20 cellular contexts compared by ENCODE assay signal in genomic region chr5:2832394-2832793, GRCh38.
DNase-seq lines count a peak whose midpoint lies in the region; ATAC-seq and TF ChIP-seq lines count a peak whose summit lies in the region.
"Had no signal": no experiment of that assay in that cellular context is flagged by ENCODE, and none has a peak within 500 bp of the region (broad histone marks: within the 10 kb centered on the region; RNA-seq: fewer than 3 reads in every experiment).

No MANE protein-coding gene starts in this region.

- H3K23ac ChIP-seq in neuronal stem cell (ENCODE audit: low read depth, low read length, poor library complexity) = no peak overlapping the region

- H3K4me3 Mint-ChIP-seq in GM23338 = no peak overlapping the region
- no peak overlapping the region for H3K4me3 Mint-ChIP-seq in endodermal cell
- no peak overlapping the region for H3K4me3 Mint-ChIP-seq in stimulated activated effector memory CD8-positive, alpha-beta T cell treated with anti-CD3 and anti-CD28 coated beads, Interleukin-12 subunit alpha, Interleukin-12 subunit beta, amount 100 ng/mL, for 72 hours
- H3K4me3 Mint-ChIP-seq: B cell; CD4-positive, CD25-positive, alpha-beta regulatory T cell; CD8-positive, alpha-beta T cell had no signal

- H3K36me3 Mint-ChIP-seq in GM23338 (ENCODE audit: low read depth) (no peaks in the 10 kb centered on the region), endodermal cell (ENCODE audit: low read depth) (no peaks in the 10 kb centered on the region)
- H3K36me3 Mint-ChIP-seq in stimulated activated effector memory CD8-positive, alpha-beta T cell treated with anti-CD3 and anti-CD28 coated beads, Interleukin-12 subunit alpha, Interleukin-12 subunit beta, amount 100 ng/mL, for 72 hours = no peaks in the 10 kb centered on the region
- H3K36me3 Mint-ChIP-seq: CD4-positive, CD25-positive, alpha-beta regulatory T cell; CD8-positive, alpha-beta T cell had no signal

- no peak overlapping the region for H2AK5ac ChIP-seq in neuronal stem cell (ENCODE audit: low read depth, low read length)

- H3K18ac ChIP-seq in neuronal stem cell (ENCODE audit: low read length) = no peak overlapping the region

- DNase-seq in GM23338 (ENCODE audit: low spot score) (peak; percentile 11), endodermal cell (peak; percentile 60), iPS-NIHi7 (ENCODE audit: extremely low spot score) (peak; percentile 27), neuronal stem cell (ENCODE audit: low spot score) (no peak), KG1 (lab: John Stamatoyannopoulos, UW) (no peak)
- no peak for DNase-seq in stimulated activated effector memory CD8-positive, alpha-beta T cell treated with anti-CD3 and anti-CD28 coated beads, Interleukin-12 subunit alpha, Interleukin-12 subunit beta, amount 100 ng/mL, for 72 hours (ENCODE audit: low spot score in 2 of 2)
- DNase-seq: Caco-2; CD4-positive, CD25-positive, alpha-beta regulatory T cell; CD8-positive, alpha-beta T cell; DMS153; DND-41; GDM1; GOT3; HCEC 1CT had no signal

- H3K4me1 Mint-ChIP-seq in GM23338 (peaks cover 7% of the 10 kb centered on the region; the same call in 2 of the 3 replicates), endodermal cell (no peaks in the 10 kb centered on the region)
- no peaks in the 10 kb centered on the region for H3K4me1 Mint-ChIP-seq in stimulated activated effector memory CD8-positive, alpha-beta T cell treated with anti-CD3 and anti-CD28 coated beads, Interleukin-12 subunit alpha, Interleukin-12 subunit beta, amount 100 ng/mL, for 72 hours
- H3K4me1 Mint-ChIP-seq: B cell; CD4-positive, CD25-positive, alpha-beta regulatory T cell had no signal

- no peak overlapping the region for H2BK5ac ChIP-seq in neuronal stem cell (ENCODE audit: low read length)

- no peaks in the 10 kb centered on the region for H4K20me1 ChIP-seq in GM23338 (replicated peaks; ENCODE audit: insufficient read depth)
- H4K20me1 ChIP-seq: BLaER1 had no signal

- H3K4ac ChIP-seq in neuronal stem cell (ENCODE audit: low read length) = no peak overlapping the region

- H3K4me1 ChIP-seq in GM23338 (ENCODE audit: insufficient read depth) (no peaks in the 10 kb centered on the region), endodermal cell (ENCODE audit: control insufficient read depth, insufficient read depth, low read length) (no peaks in the 10 kb centered on the region), neuronal stem cell (ENCODE audit: control insufficient read depth in 2 of 2, insufficient read depth in 1 of 2, low read depth in 1 of 2, low read length in 2 of 2) (peaks cover 0 to 2% of the 10 kb centered on the region in 2 donors)

- H3K27me3 ChIP-seq in GM23338 (ENCODE audit: insufficient read depth) (no peaks in the 10 kb centered on the region), endodermal cell (ENCODE audit: control insufficient read depth, insufficient read depth, low read length, poor library complexity, severe bottlenecking) (no peaks in the 10 kb centered on the region), neuronal stem cell (ENCODE audit: control insufficient read depth in 3 of 3, insufficient read depth in 3 of 3, low read depth in 1 of 3, low read length in 3 of 3) (peaks cover 0 to 3% (median 0%) of the 10 kb centered on the region in 3 experiments)
- H3K27me3 ChIP-seq: BLaER1 had no signal

- no peak for TF ChIP-seq CTCF in GM23338 (conservative IDR thresholded peaks at IDR 0.05; ENCODE audit: low read depth in 2 of 2)
- no peak for TF ChIP-seq CTCF in endodermal cell (conservative IDR thresholded peaks at IDR 0.05)

- H3K79me1 ChIP-seq in neuronal stem cell (ENCODE audit: low read depth, low read length) = no peaks in the 10 kb centered on the region

- no peak overlapping the region for H2BK12ac ChIP-seq in neuronal stem cell (ENCODE audit: low read length)

- no peak overlapping the region for H2BK15ac ChIP-seq in neuronal stem cell (ENCODE audit: low read length)

- no peak overlapping the region for H3K14ac ChIP-seq in neuronal stem cell (ENCODE audit: low read length)

- H3K9me2 ChIP-seq in GM23338 (ENCODE audit: insufficient read depth) = peaks cover 8% of the 10 kb centered on the region; the same call in 1 of the 2 replicates

- H2AFZ ChIP-seq in GM23338 = no peak overlapping the region
- peak overlapping the region; percentile 7 for H2AFZ ChIP-seq in neuronal stem cell (ENCODE audit: low read length)

- no peaks in the 10 kb centered on the region for H3K79me2 ChIP-seq in GM23338 (replicated peaks; ENCODE audit: insufficient read depth)

- H3K36me3 ChIP-seq in GM23338 (ENCODE audit: insufficient read depth) (no peaks in the 10 kb centered on the region), endodermal cell (ENCODE audit: control insufficient read depth, insufficient read depth, low read length) (no peaks in the 10 kb centered on the region), neuronal stem cell (replicated peaks in 1 of 2; ENCODE audit: control insufficient read depth in 2 of 2, insufficient read depth in 2 of 2, low read length in 2 of 2) (no peaks in the 10 kb centered on the region)
- H3K36me3 ChIP-seq: BLaER1 had no signal

- H4K91ac ChIP-seq in neuronal stem cell (ENCODE audit: low read depth, low read length, poor library complexity) = no peak overlapping the region

- H3K9ac ChIP-seq in endodermal cell (ENCODE audit: extremely low read depth, low read length, poor library complexity, severe bottlenecking) (no peak overlapping the region), neuronal stem cell (ENCODE audit: low read depth, low read length, poor library complexity) (no peak overlapping the region)
- H3K9ac ChIP-seq: BLaER1 had no signal

- H2BK120ac ChIP-seq in neuronal stem cell (ENCODE audit: low read depth, low read length) = no peak overlapping the region

- H3K4me3 ChIP-seq in GM23338 (no peak overlapping the region), endodermal cell (ENCODE audit: low read length) (no peak overlapping the region), neuronal stem cell (ENCODE audit: low read length in 2 of 2) (no peak overlapping the region)
- H3K4me3 ChIP-seq: BLaER1, GM12878 had no signal

- H3K9me3 ChIP-seq in endodermal cell (ENCODE audit: control insufficient read depth, low read length) = no peaks in the 10 kb centered on the region
- peaks cover 1 to 5% of the 10 kb centered on the region in 2 donors for H3K9me3 ChIP-seq in neuronal stem cell (replicated peaks in 1 of 2; ENCODE audit: control insufficient read depth in 2 of 2, insufficient read depth in 1 of 2, low read depth in 1 of 2, low read length in 2 of 2)
- H3K9me3 ChIP-seq: Caco-2 had no signal

- no peak overlapping the region for H3K4me2 ChIP-seq in GM23338
- no peak overlapping the region for H3K4me2 ChIP-seq in neuronal stem cell (ENCODE audit: insufficient read depth, low read length, poor library complexity, severe bottlenecking)
- H3K4me2 ChIP-seq: BLaER1 had no signal

- no peak overlapping the region for H3K27ac Mint-ChIP-seq in GM23338
- no peak overlapping the region for H3K27ac Mint-ChIP-seq in endodermal cell
- no peak overlapping the region for H3K27ac Mint-ChIP-seq in stimulated activated effector memory CD8-positive, alpha-beta T cell treated with anti-CD3 and anti-CD28 coated beads, Interleukin-12 subunit alpha, Interleukin-12 subunit beta, amount 100 ng/mL, for 72 hours
- H3K27ac Mint-ChIP-seq: B cell; CD4-positive, CD25-positive, alpha-beta regulatory T cell; CD8-positive, alpha-beta T cell had no signal

- H3F3A ChIP-seq in GM23338 (replicated peaks; ENCODE audit: low read depth) = no peaks in the 10 kb centered on the region

- H3K9me3 Mint-ChIP-seq in GM23338 (no peaks in the 10 kb centered on the region), endodermal cell (peaks cover under 1% of the 10 kb centered on the region)
- H3K9me3 Mint-ChIP-seq in stimulated activated effector memory CD8-positive, alpha-beta T cell treated with anti-CD3 and anti-CD28 coated beads, Interleukin-12 subunit alpha, Interleukin-12 subunit beta, amount 100 ng/mL, for 72 hours = peaks cover 6% of the 10 kb centered on the region
- H3K9me3 Mint-ChIP-seq: CD8-positive, alpha-beta T cell had no signal

- no peak overlapping the region for H4K8ac ChIP-seq in neuronal stem cell (ENCODE audit: low read depth, low read length)

- ATAC-seq in GM23338 (peak; percentile 83), HG02973 (IDR thresholded peaks at IDR 0.05; ENCODE audit: unreplicated experiment) (no peak)
- no peak for ATAC-seq in stimulated activated effector memory CD8-positive, alpha-beta T cell treated with anti-CD3 and anti-CD28 coated beads, Interleukin-12 subunit alpha, Interleukin-12 subunit beta, amount 100 ng/mL, for 72 hours
- ATAC-seq: CD8-positive, alpha-beta T cell; GM12878 had no signal

- WGBS in endodermal cell (ENCODE audit: insufficient coverage in 1 of 2, insufficient read length in 1 of 2), 2 experiments = 62 to 63% methylated on average over 2 to 4 of the region's 4 CpGs
- no CpG with 5 or more reads among the region's 4 CpGs for WGBS in neuronal stem cell (ENCODE audit: extremely low coverage in 2 of 2, insufficient read length in 2 of 2, insufficient replicate concordance in 1 of 2), 2 donors

- H3K27me3 Mint-ChIP-seq in GM23338 (ENCODE audit: insufficient read depth, low read depth, poor library complexity) = no peaks in the 10 kb centered on the region
- peaks cover 7% of the 10 kb centered on the region for H3K27me3 Mint-ChIP-seq in endodermal cell (ENCODE audit: insufficient read depth)
- H3K27me3 Mint-ChIP-seq: B cell; CD4-positive, CD25-positive, alpha-beta regulatory T cell had no signal

- no peak overlapping the region for H3K27ac ChIP-seq in GM23338 (ENCODE audit: low read depth)
- H3K27ac ChIP-seq in endodermal cell (ENCODE audit: low read depth, low read length) = no peak overlapping the region
- no peak overlapping the region for H3K27ac ChIP-seq in neuronal stem cell (replicated peaks; ENCODE audit: low read length)
- H3K27ac ChIP-seq: 22Rv1, BLaER1, C4-2B had no signal

TF ChIP-seq in GM23338, 12 proteins besides CTCF, POLR2A, EP300 and RAD21 (continues in another document):
- no peak for TF ChIP-seq EZH2 (IDR thresholded peaks at IDR 0.05; ENCODE audit: low read depth, unreplicated experiment)

Comparison
In these comparisons a context has a peak if more than half of its experiments do, and no peak if none do; other contexts are left out.
1. DNase-seq: peak in GM23338 (single experiment), endodermal cell (single experiment) and iPS-NIHi7 (single experiment); none in neuronal stem cell (single experiment), stimulated activated effector memory CD8-positive, alpha-beta T cell treated with anti-CD3 and anti-CD28 coated beads, Interleukin-12 subunit alpha, Interleukin-12 subunit beta, amount 100 ng/mL, for 72 hours (0 of 2) and KG1 (single experiment).